19 cellular contexts compared by ENCODE assay signal in genomic region chr7:99290980-99291607, GRCh38. TPM values are rescaled to one million over a fixed set of nuclear protein-coding genes. Genes with fewer than 3 reads are reported as not detected.
DNase-seq lines count a peak whose midpoint lies in the region; ATAC-seq, FAIRE-seq and TF ChIP-seq lines count a peak whose summit lies in the region.
"Had no signal": no experiment of that assay in that cellular context is flagged by ENCODE, and none has a peak within 500 bp of the region (broad histone marks: within the 10 kb centered on the region; RNA-seq: fewer than 3 reads in every experiment).

No MANE protein-coding gene starts in this region.

- no peak for FAIRE-seq in A549 (lab: Jason Lieb, UNC)

- no peak for TF ChIP-seq CTCF in A549 (IDR thresholded peaks at IDR 0.05)

- no peak for TF ChIP-seq POLR2A in A549 (IDR thresholded peaks at IDR 0.05; ENCODE audit: low read length)

- H3K4me3 Mint-ChIP-seq in stimulated activated naive CD8-positive, alpha-beta T cell treated with anti-CD3 and anti-CD28 coated beads, Interleukin-15, amount 100 ng/mL, for 72 hours: no peak overlapping the region
- H3K4me3 Mint-ChIP-seq: T-cell had no signal

- TF ChIP-seq EP300 in A549 (IDR thresholded peaks at IDR 0.05): no peak

- no peaks in the 10 kb centered on the region for H3K9me3 Mint-ChIP-seq in stimulated activated naive CD8-positive, alpha-beta T cell treated with anti-CD3 and anti-CD28 coated beads, Interleukin-15, amount 100 ng/mL, for 72 hours
- H3K9me3 Mint-ChIP-seq: T-cell had no signal

- H3K27ac Mint-ChIP-seq in stimulated activated naive CD8-positive, alpha-beta T cell treated with anti-CD3 and anti-CD28 coated beads, Interleukin-15, amount 100 ng/mL, for 72 hours: no peak overlapping the region
- H3K27ac Mint-ChIP-seq: T-cell had no signal

- ATAC-seq in A549 (no peak), aorta (ENCODE audit: low FRiP score) (no peak)
- no peak for ATAC-seq in stimulated activated naive CD8-positive, alpha-beta T cell treated with anti-CD3 and anti-CD28 coated beads, Interleukin-15, amount 100 ng/mL, for 72 hours
- ATAC-seq: Right ventricle myocardium inferior, T-cell had no signal

- H3K9me3 ChIP-seq in A549 (no peaks in the 10 kb centered on the region), aorta (ENCODE audit: control insufficient read depth, low read length) (no peaks in the 10 kb centered on the region)
- H3K9me3 ChIP-seq: Caco-2, Peyer's patch had no signal

- intact Hi-C loops in aorta (cut with DNase I): no loop called here

- H3K4me1 ChIP-seq in A549 (no peaks in the 10 kb centered on the region), aorta (ENCODE audit: control insufficient read depth in 1 of 2, insufficient read depth in 2 of 2, low read length in 2 of 2) (no peaks in the 10 kb centered on the region)

- CTCF ChIA-PET in A549 (lab: Yijun Ruan, JAX): interaction anchor here (5.0 kb wide), 1 partner anchor 21 kb away, joined by 23 read pairs; no protein-coding TSS in a partner anchor

- no peaks in the 10 kb centered on the region for H3K36me3 ChIP-seq in aorta (ENCODE audit: control insufficient read depth in 1 of 2, insufficient read depth in 2 of 2, low read length in 1 of 2)
- H3K36me3 ChIP-seq: Peyer's patch had no signal

- DNase-seq in A549 (ENCODE audit: low read depth in 1 of 2, low spot score in 1 of 2) (peak in 1 of 2 experiments; percentile 24), DMS53 treated with DMSO at 0.1 percent for 48 hours (lab: John Stamatoyannopoulos, UW; ENCODE audit: unreplicated experiment) (peak; percentile 75), NCI-H748 treated with DMSO at 0.1 percent for 48 hours (lab: John Stamatoyannopoulos, UW) (peak; percentile 17), left kidney (ENCODE audit: low read depth, low spot score) (peak; percentile 52), aorta (no peak), T-helper 2 cell (no peak)
- DNase-seq in stimulated activated naive CD8-positive, alpha-beta T cell treated with anti-CD3 and anti-CD28 coated beads, Interleukin-15, amount 100 ng/mL, for 72 hours: no peak
- no peak for DNase-seq in stimulated activated CD4-positive, alpha-beta T cell treated with anti-CD3 and anti-CD28 coated beads, Interleukin-2, amount 100 ng/mL, for 24 hours
- DNase-seq: Caco-2, DMS153, H7, NCI-H1105 treated with DMSO at 0.1 percent for 48 hours, NCI-H187 treated with DMSO at 0.1 percent for 48 hours, NCI-H345, NCI-H69, Peyer's patch, T-cell had no signal

- no peaks in the 10 kb centered on the region for H3K4me1 Mint-ChIP-seq in stimulated activated naive CD8-positive, alpha-beta T cell treated with anti-CD3 and anti-CD28 coated beads, Interleukin-15, amount 100 ng/mL, for 72 hours
- H3K4me1 Mint-ChIP-seq: T-cell had no signal

- H3K27me3 ChIP-seq in aorta (ENCODE audit: control insufficient read depth in 1 of 2, insufficient read depth in 2 of 2, low read length in 1 of 2): no peaks in the 10 kb centered on the region
- H3K27me3 ChIP-seq: Peyer's patch had no signal

- H3K27me3 Mint-ChIP-seq in stimulated activated naive CD8-positive, alpha-beta T cell treated with anti-CD3 and anti-CD28 coated beads, Interleukin-15, amount 100 ng/mL, for 72 hours: no peaks in the 10 kb centered on the region

- H3K27ac ChIP-seq in A549 (no peak overlapping the region), aorta (ENCODE audit: low read depth in 1 of 2, low read length in 2 of 2) (no peak overlapping the region)
- H3K27ac ChIP-seq: Peyer's patch, SK-N-MC had no signal

- no peak overlapping the region for H3K4me2 ChIP-seq in A549

- POLR2A ChIA-PET in A549 (lab: Yijun Ruan, JAX): interaction anchor here (0.7 kb wide), 1 partner anchor 286 kb away, joined by 4 read pairs; no protein-coding TSS in a partner anchor

- no peak overlapping the region for H3K4me3 ChIP-seq in A549
- H3K4me3 ChIP-seq in aorta (ENCODE audit: low read length in 2 of 2): no peak overlapping the region
- H3K4me3 ChIP-seq: Peyer's patch, SK-N-MC had no signal

- TF ChIP-seq RAD21 in A549 (conservative IDR thresholded peaks at IDR 0.05 in 1 of 2, IDR thresholded peaks at IDR 0.05 in 1 of 2): no peak

- 74% methylated on average over 10 of the region's 10 CpGs for WGBS in A549 (ENCODE audit: missing lambda C conversion rate)
- WGBS in aorta, 2 donors: 88 to 90% methylated on average over 10 of the region's 10 CpGs

TF ChIP-seq in A549, 52 proteins besides CTCF, POLR2A, EP300 and RAD21:
- no peak for TF ChIP-seq ATOH8 (CRISPR knock-in tag; IDR thresholded peaks at IDR 0.05; ENCODE audit: low read depth)
- TF ChIP-seq HDAC2 (IDR thresholded peaks at IDR 0.05): no peak
- peak; percentile 77 for TF ChIP-seq EHMT2 (IDR thresholded peaks at IDR 0.05; ENCODE audit: low read depth)

RNA-seq across cellular contexts. Expression of gene MYH16, which starts 18.5 kb away (rescaled TPM):
- 0.28 and 0.29 TPM in 2 replicates for polyA plus RNA-seq in A549 (2011; rRNA removed)
- polyA plus RNA-seq in A549 (2012; cell fraction: cytosol; rRNA removed): 0.08 and 0.15 TPM in 2 replicates
- polyA plus RNA-seq in A549 (2012; cell fraction: nucleus; rRNA removed): 0.05 and 0.12 TPM in 2 replicates
- 0.21 to 0.32 TPM (median 0.31 TPM) in 3 replicates for polyA plus RNA-seq in A549 (2017; fragmentation: RNase III; extraction: RNeasy Plus Mini Kit Qiagen cat#74134 plus additional on column Dnase treatment)
- polyA minus RNA-seq in A549 (2011; rRNA and poly(A)+ RNA removed): 0.10 and 0.12 TPM in 2 replicates
- under 1 TPM in 1 of 2 donors, not detected in 1; 0.29 TPM for total RNA-seq in aorta
- polyA plus RNA-seq in aorta: not detected
- total RNA-seq: Caco-2, H7, Peyer's patch, Right ventricle myocardium inferior, T-cell had no signal

RNA-seq across cellular contexts. Expression of gene ARPC1A, which starts 34.6 kb away (rescaled TPM):
- polyA plus RNA-seq in A549 (2011; rRNA removed) (120 TPM in 2 replicates), A549 (2017; fragmentation: RNase III; extraction: RNeasy Plus Mini Kit Qiagen cat#74134 plus additional on column Dnase treatment) (116 to 127 TPM (median 121 TPM) in 3 replicates), aorta (100 to 1,000 TPM in 1 of 2 donors, 10 to 100 TPM in 1; 95.1 to 227 TPM)
- polyA plus RNA-seq in A549 (2012; cell fraction: cytosol; rRNA removed): 167 and 169 TPM in 2 replicates
- 69.5 and 75.4 TPM in 2 replicates for polyA plus RNA-seq in A549 (2012; cell fraction: nucleus; rRNA removed)
- polyA minus RNA-seq in A549 (2011; rRNA and poly(A)+ RNA removed): 150 and 151 TPM in 2 replicates
- total RNA-seq in aorta: 100 to 1,000 TPM in 1 of 2 donors, 10 to 100 TPM in 1; 99.9 to 106 TPM

Comparison
In these comparisons a context has a peak if more than half of its experiments do, and no peak if none do; other contexts are left out.
1. DNase-seq: peak in DMS53 treated with DMSO at 0.1 percent for 48 hours (single experiment), NCI-H748 treated with DMSO at 0.1 percent for 48 hours (single experiment) and left kidney (single experiment); none in stimulated activated naive CD8-positive, alpha-beta T cell treated with anti-CD3 and anti-CD28 coated beads, Interleukin-15, amount 100 ng/mL, for 72 hours (0 of 2), aorta (0 of 2), stimulated activated CD4-positive, alpha-beta T cell treated with anti-CD3 and anti-CD28 coated beads, Interleukin-2, amount 100 ng/mL, for 24 hours (0 of 2) and T-helper 2 cell (0 of 5).